1 cellular context compared by ENCODE assay signal in the genomic region with DNA sequence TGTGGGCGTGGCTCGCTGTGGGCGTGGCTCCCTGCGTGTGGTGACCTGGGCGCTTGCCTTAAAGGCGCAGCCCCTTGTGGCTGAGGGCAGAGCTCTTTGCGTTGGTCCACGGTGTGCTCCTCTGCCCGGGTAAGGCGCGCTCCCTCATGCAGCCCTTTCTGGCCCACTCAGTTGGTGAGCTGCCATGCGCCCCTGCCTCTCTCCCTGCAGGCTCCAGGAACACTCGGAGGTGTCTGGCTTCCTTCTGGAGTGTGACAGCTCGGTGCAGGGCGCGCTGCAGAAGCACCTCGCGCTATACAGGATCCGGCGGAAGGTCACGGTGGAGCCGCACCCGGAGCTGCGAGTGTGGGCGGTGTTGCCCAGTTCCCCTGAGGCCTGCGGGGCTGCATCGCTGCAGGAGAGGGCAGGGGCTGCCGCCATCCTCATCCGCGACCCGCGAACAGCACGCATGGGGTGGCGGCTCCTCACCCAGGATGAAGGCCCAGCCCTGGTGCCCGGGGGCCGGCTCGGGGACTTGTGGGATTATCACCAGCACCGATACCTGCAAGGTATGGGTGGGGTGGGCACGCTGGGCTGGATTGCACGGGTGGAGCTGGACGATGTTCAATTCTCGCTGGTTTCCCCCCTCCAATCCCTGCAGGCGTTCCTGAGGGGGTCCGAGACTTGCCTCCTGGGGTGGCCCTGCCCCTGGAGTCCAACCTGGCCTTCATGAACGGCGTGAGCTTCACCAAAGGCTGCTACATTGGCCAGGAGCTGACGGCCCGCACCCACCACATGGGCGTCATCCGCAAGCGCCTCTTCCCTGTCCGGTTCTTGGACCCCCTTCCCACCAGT.
TF ChIP-seq lines count a peak whose summit lies in the region.

No MANE protein-coding gene starts in this region.

TF ChIP-seq in H1, 55 proteins besides CTCF, POLR2A, EP300 and RAD21:
- TF ChIP-seq SP1 (IDR thresholded peaks at IDR 0.05; ENCODE audit: low read depth, low read length), result 0 out of 2 replicates have a peak, but pooled peaks have one; percentile 16
- no peak for TF ChIP-seq TEAD4 (IDR thresholded peaks at IDR 0.05; ENCODE audit: low read depth, low read length)
- TF ChIP-seq POLR2AphosphoS5 (IDR thresholded peaks at IDR 0.05; ENCODE audit: low read depth, low read length), result 0 out of 2 replicates have a peak, but pooled peaks have one; percentile 60
- peak; percentile 73 for TF ChIP-seq TBP (IDR thresholded peaks at IDR 0.05; ENCODE audit: low read depth, low read length)
- peak; percentile 69 for TF ChIP-seq TAF1 (IDR thresholded peaks at IDR 0.05; ENCODE audit: low read depth, low read length)
